Comparison of ENCODE assay signal across 19 cellular contexts in the genomic region with DNA sequence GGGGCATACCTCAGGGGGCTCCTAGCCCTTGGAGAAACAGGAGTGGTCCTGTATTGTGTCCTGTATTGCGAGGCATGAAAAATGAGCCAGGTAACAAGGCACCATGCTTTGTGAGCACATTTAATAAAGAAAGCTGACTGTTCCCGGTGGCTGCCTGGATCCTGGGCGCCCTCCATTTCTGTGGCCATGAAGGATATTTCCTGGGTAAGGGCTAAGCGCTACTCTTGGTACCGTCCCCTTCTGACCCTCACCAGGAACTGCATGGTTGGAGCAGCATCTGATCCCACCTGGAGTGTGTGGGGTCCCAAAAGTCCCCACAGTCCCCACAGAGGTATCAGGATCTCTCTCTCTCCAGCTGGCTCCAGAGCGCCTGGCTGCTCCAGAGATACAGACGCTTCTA.
"Had no signal": no experiment of that assay in that cellular context is flagged by ENCODE, and none has a peak within 500 bp of the region (broad histone marks: within the 10 kb centered on the region; RNA-seq: fewer than 3 reads in every experiment).

No MANE protein-coding gene starts in this region.

- H3K9me3 Mint-ChIP-seq: activated naive CD8-positive, alpha-beta T cell treated with anti-CD3 and anti-CD28 coated beads for 36 hours; immature natural killer cell; naive thymus-derived CD4-positive, alpha-beta T cell; T-cell; T-helper 2 cell treated with Interferon-gamma antibody and Interleukin-4, amounts not matched to agents 5 μg/mL and 100 μg/mL, for 36 hours; type B pancreatic cell had no signal

- H3K4me1 ChIP-seq: vagina had no signal

- H3K36me3 Mint-ChIP-seq: activated naive CD8-positive, alpha-beta T cell treated with anti-CD3 and anti-CD28 coated beads for 36 hours; immature natural killer cell; naive thymus-derived CD4-positive, alpha-beta T cell; T-cell; type B pancreatic cell had no signal

- DNase-seq: activated CD4-positive, alpha-beta T cell treated with anti-CD3 and anti-CD28 coated beads for 1 hour; activated naive CD8-positive, alpha-beta T cell treated with anti-CD3 and anti-CD28 coated beads for 36 hours; activated T-cell treated with anti-CD3 and anti-CD28 coated beads, Interleukin-2, amount 50 U/mL, for 1 hour; cerebellar nuclear complex; cortex of kidney; immature natural killer cell; naive thymus-derived CD4-positive, alpha-beta T cell; stimulated activated CD4-positive, alpha-beta T cell treated with anti-CD3 and anti-CD28 coated beads, Interleukin-2, amount 100 ng/mL, for 48 hours; stimulated activated naive CD4-positive, alpha-beta T cell; T-cell had no signal

- H3K27me3 Mint-ChIP-seq: activated naive CD8-positive, alpha-beta T cell treated with anti-CD3 and anti-CD28 coated beads for 36 hours had no signal

- H3K9me3 ChIP-seq: neutrophil, thoracic aorta, vagina had no signal

- H3K9ac ChIP-seq: parathyroid adenoma had no signal

- H3K4me3 Mint-ChIP-seq: activated naive CD8-positive, alpha-beta T cell treated with anti-CD3 and anti-CD28 coated beads for 36 hours; immature natural killer cell; naive thymus-derived CD4-positive, alpha-beta T cell; T-cell; T-helper 2 cell treated with Interferon-gamma antibody and Interleukin-4, amounts not matched to agents 5 μg/mL and 100 μg/mL, for 36 hours; type B pancreatic cell had no signal

- H3K27me3 ChIP-seq: neutrophil, vagina had no signal

- H3K36me3 ChIP-seq: neutrophil, thoracic aorta, vagina had no signal

- H3K27ac ChIP-seq: neutrophil, thoracic aorta, vagina had no signal

- H3K27ac Mint-ChIP-seq: activated naive CD8-positive, alpha-beta T cell treated with anti-CD3 and anti-CD28 coated beads for 36 hours; immature natural killer cell; naive thymus-derived CD4-positive, alpha-beta T cell; T-cell; T-helper 2 cell treated with Interferon-gamma antibody and Interleukin-4, amounts not matched to agents 5 μg/mL and 100 μg/mL, for 36 hours; type B pancreatic cell had no signal

- H3K4me1 Mint-ChIP-seq: activated naive CD8-positive, alpha-beta T cell treated with anti-CD3 and anti-CD28 coated beads for 36 hours; naive thymus-derived CD4-positive, alpha-beta T cell had no signal

- FAIRE-seq: bronchial epithelial cell had no signal

- H3K4me3 ChIP-seq: lung, thoracic aorta, vagina had no signal

- ATAC-seq: left lobe of liver; naive thymus-derived CD4-positive, alpha-beta T cell; T-cell had no signal
